Comparison of ENCODE assay signal across 31 cellular contexts in the genomic region with DNA sequence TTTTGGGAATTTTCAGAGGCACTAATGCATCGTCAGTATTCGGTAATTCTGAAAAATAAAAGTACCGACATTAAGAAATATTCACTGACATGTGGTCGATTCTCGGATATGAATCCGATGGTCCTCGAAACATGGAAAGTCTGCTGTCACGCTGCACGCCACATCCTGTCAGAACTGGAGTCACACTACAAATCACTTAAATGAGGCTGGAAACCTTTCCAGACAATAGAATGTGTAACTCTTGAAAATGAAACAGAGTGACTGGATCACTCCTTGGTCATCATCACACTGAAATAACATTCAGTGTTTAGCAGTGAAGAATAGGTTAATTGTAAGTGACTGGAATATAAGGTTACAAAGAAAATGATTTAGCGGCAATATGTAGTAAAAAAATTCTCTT.
DNase-seq lines count a peak whose midpoint lies in the region; ATAC-seq, FAIRE-seq and TF ChIP-seq lines count a peak whose summit lies in the region.
"Had no signal": no experiment of that assay in that cellular context is flagged by ENCODE, and none has a peak within 500 bp of the region (broad histone marks: within the 10 kb centered on the region; RNA-seq: fewer than 3 reads in every experiment).

No MANE protein-coding gene starts in this region.

- DNase-seq in AG04449 (ENCODE audit: low read depth, low spot score), result no peak
- DNase-seq in GM12891 (ENCODE audit: insufficient read length, low spot score), result no peak
- no peak for DNase-seq in H1 (ENCODE audit: low read depth in 1 of 2, low spot score in 2 of 2)
- DNase-seq in myocyte (ENCODE audit: low read depth), result peak; percentile 49
- no peak for DNase-seq in NCI-H69 (lab: John Stamatoyannopoulos, UW)
- DNase-seq in substantia nigra (lab: John Stamatoyannopoulos, UW), result no peak
- DNase-seq: activated CD4-positive, alpha-beta T cell treated with anti-CD3 and anti-CD28 coated beads for 36 hours; activated CD8-positive, alpha-beta memory T cell treated with anti-CD3 and anti-CD28 coated beads, Interleukin-2, amount 50 U/mL, for 48 hours; activated CD8-positive, alpha-beta T cell treated with anti-CD3 and anti-CD28 coated beads for 36 hours; amygdala; dorsolateral prefrontal cortex; head of caudate nucleus; HFFc6; islet precursor cell; left ventricle myocardium inferior; mesendoderm; MM.1S; NCI-H1930; NCI-H526; SHP77 treated with DMSO at 0.1 percent for 48 hours; stimulated activated CD4-positive, alpha-beta T cell treated with anti-CD3 and anti-CD28 coated beads, Interleukin-1b, Interleukin-23, amount 100 ng/mL, for 48 hours; stimulated activated naive CD8-positive, alpha-beta T cell treated with anti-CD3 and anti-CD28 coated beads, Interleukin-15, Interleukin-2, amounts not matched to agents 100 U/mL and 50 U/mL, for 24 hours; T-helper 9 cell had no signal

- H4K91ac ChIP-seq in H1 (replicated peaks; ENCODE audit: insufficient read length, low read length), result no peak overlapping the region

- H3K27me3 ChIP-seq in H1 (replicated peaks in 1 of 4; ENCODE audit: control insufficient read depth in 3 of 4, extremely low read depth in 1 of 4, insufficient read depth in 3 of 4, low read length in 3 of 4), result no peaks in the 10 kb centered on the region
- H3K27me3 ChIP-seq: BLaER1 treated with 17β-estradiol and CSF1 and Interleukin-3, amounts not matched to agents 10 nM and 100 nM; breast epithelium; dorsolateral prefrontal cortex; right atrium auricular region had no signal

- H4K20me1 ChIP-seq in H1 (replicated peaks in 1 of 2; ENCODE audit: control insufficient read depth in 1 of 2, insufficient read depth in 2 of 2, low read length in 2 of 2), result no peaks in the 10 kb centered on the region
- H4K20me1 ChIP-seq: BLaER1 treated with 17β-estradiol and CSF1 and Interleukin-3, amounts not matched to agents 10 nM and 100 nM had no signal

- no peak overlapping the region for H3K18ac ChIP-seq in H1 (ENCODE audit: extremely low read depth, low read length)

- H3K9ac ChIP-seq in H1 (replicated peaks in 1 of 4; ENCODE audit: extremely low read depth in 1 of 4, low read depth in 3 of 4, low read length in 3 of 4), result no peak overlapping the region
- H3K9ac ChIP-seq: BLaER1 treated with 17β-estradiol and CSF1 and Interleukin-3, amounts not matched to agents 10 nM and 100 nM had no signal

- no peak overlapping the region for H3K14ac ChIP-seq in H1 (ENCODE audit: insufficient read length)

- H4K5ac ChIP-seq in H1 (ENCODE audit: insufficient read length, low read depth, low read length), result no peak overlapping the region

- H3K27ac ChIP-seq in H1 (ENCODE audit: low read depth, low read length) (no peak overlapping the region), substantia nigra (ENCODE audit: low read depth, low read length, poor library complexity, severe bottlenecking) (no peak overlapping the region)
- H3K27ac ChIP-seq: BLaER1 treated with 17β-estradiol and CSF1 and Interleukin-3, amounts not matched to agents 10 nM and 100 nM; breast epithelium; dorsolateral prefrontal cortex; left ventricle myocardium inferior; right atrium auricular region; thoracic aorta had no signal

- H3K36me3 ChIP-seq in H1 (ENCODE audit: control insufficient read depth in 2 of 4, insufficient read depth in 4 of 4, low read length in 3 of 4), result no peaks in the 10 kb centered on the region
- H3K36me3 ChIP-seq: BLaER1 treated with 17β-estradiol and CSF1 and Interleukin-3, amounts not matched to agents 10 nM and 100 nM; breast epithelium; left ventricle myocardium inferior; right atrium auricular region; thoracic aorta had no signal

- CTCF ChIA-PET in AG04449 (lab: Yijun Ruan, JAX) (no interaction called here), H1 (lab: Charles Lee; ENCODE audit: partially characterized antibody) (no interaction called here)

- H2BK5ac ChIP-seq in H1 (ENCODE audit: low read depth, low read length), result no peak overlapping the region

- H2BK120ac ChIP-seq in H1 (replicated peaks; ENCODE audit: low read depth, low read length), result no peak overlapping the region

- WGBS in H1 (ENCODE audit: extremely low coverage in 1 of 2, insufficient coverage in 1 of 2, insufficient read length in 1 of 2, insufficient replicate concordance in 2 of 2, low coverage in 1 of 2, low lambda C conversion rate in 2 of 2, missing lambda C conversion rate in 1 of 2), 2 experiments, result 89% methylated on average over 10 of the region's 10 CpGs; no CpG with 5 or more reads in 1 of the 2 experiments

- no peak overlapping the region for H2BK12ac ChIP-seq in H1 (ENCODE audit: low read depth, low read length)

- POLR2A ChIA-PET in AG04449 (lab: Yijun Ruan, JAX) (no interaction called here), H1 (lab: Charles Lee; ENCODE audit: partially characterized antibody) (no interaction called here)

- ATAC-seq in GM21526 (IDR thresholded peaks at IDR 0.05; ENCODE audit: low FRiP score, unreplicated experiment), result no peak
- ATAC-seq in HG03342 (IDR thresholded peaks at IDR 0.05; ENCODE audit: unreplicated experiment), result no peak
- ATAC-seq: activated CD4-positive, alpha-beta T cell treated with anti-CD3 and anti-CD28 coated beads for 36 hours; activated CD8-positive, alpha-beta T cell treated with anti-CD3 and anti-CD28 coated beads for 36 hours; GM23338; K562; stimulated activated naive CD8-positive, alpha-beta T cell treated with anti-CD3 and anti-CD28 coated beads, Interleukin-15, Interleukin-2, amounts not matched to agents 100 U/mL and 50 U/mL, for 24 hours had no signal

- no peaks in the 10 kb centered on the region for H3K4me1 ChIP-seq in H1 (replicated peaks in 1 of 4; ENCODE audit: control insufficient read depth in 3 of 4, insufficient read depth in 4 of 4, low read length in 3 of 4)
- H3K4me1 ChIP-seq: BLaER1 treated with 17β-estradiol and CSF1 and Interleukin-3, amounts not matched to agents 10 nM and 100 nM; breast epithelium; left ventricle myocardium inferior; right atrium auricular region had no signal

- no peaks in the 10 kb centered on the region for H3K23me2 ChIP-seq in H1 (ENCODE audit: low read depth, low read length)

- no peak overlapping the region for H2BK15ac ChIP-seq in H1 (ENCODE audit: low read length)

- no peaks in the 10 kb centered on the region for H3K79me2 ChIP-seq in H1 (ENCODE audit: control insufficient read depth in 1 of 2, insufficient read depth in 2 of 2, low read length in 2 of 2)

- H3K79me1 ChIP-seq in H1 (ENCODE audit: low read depth, low read length), result no peaks in the 10 kb centered on the region

- H3K4ac ChIP-seq in H1 (replicated peaks; ENCODE audit: insufficient read length, low read depth, low read length), result no peak overlapping the region

- no peak overlapping the region for H3K23ac ChIP-seq in H1 (ENCODE audit: insufficient read length)

- no peak overlapping the region for H3K56ac ChIP-seq in H1 (replicated peaks; ENCODE audit: insufficient read length, low read depth, low read length)

- no peak overlapping the region for H2AK5ac ChIP-seq in H1 (ENCODE audit: low read depth, low read length)

- TF ChIP-seq CTCF in AG04449 (IDR thresholded peaks at IDR 0.05; ENCODE audit: insufficient read depth, low read length, missing control alignments) (no peak), H1 (IDR thresholded peaks at IDR 0.05; ENCODE audit: control extremely low read depth in 1 of 3, insufficient read depth in 1 of 3, low read depth in 1 of 3, low read length in 3 of 3) (no peak)

- H3K4me2 ChIP-seq in H1 (ENCODE audit: insufficient read depth in 1 of 2, low read depth in 2 of 2, low read length in 2 of 2), result no peak overlapping the region
- H3K4me2 ChIP-seq: BLaER1 treated with 17β-estradiol and CSF1 and Interleukin-3, amounts not matched to agents 10 nM and 100 nM; GM23338 had no signal

- TF ChIP-seq EP300 in H1 (IDR thresholded peaks at IDR 0.05; ENCODE audit: borderline replicate concordance in 1 of 2, low read depth in 2 of 2, low read length in 2 of 2), result no peak

- no peak overlapping the region for H2BK20ac ChIP-seq in H1 (ENCODE audit: low read length)

- FAIRE-seq in GM12891 (lab: Jason Lieb, UNC), result peak; percentile 51
- FAIRE-seq in H1 (lab: Jason Lieb, UNC), result no peak
- FAIRE-seq: K562 had no signal

- no peak for TF ChIP-seq POLR2A in GM12891 (IDR thresholded peaks at IDR 0.05; ENCODE audit: low read depth, low read length)
- no peak for TF ChIP-seq POLR2A in H1 (IDR thresholded peaks at IDR 0.05; ENCODE audit: control extremely low read depth in 1 of 2, low read depth in 2 of 2, low read length in 2 of 2)

- H2AFZ ChIP-seq in H1 (ENCODE audit: low read length), result peak overlapping the region; percentile 39; the same call in 1 of the 2 replicates
- H2AFZ ChIP-seq: GM23338 had no signal

- no peak for TF ChIP-seq RAD21 in H1 (IDR thresholded peaks at IDR 0.05 in 1 of 2, conservative IDR thresholded peaks at IDR 0.05 in 1 of 2; ENCODE audit: low read depth in 2 of 2, low read length in 2 of 2)

- peak overlapping the region; percentile 36 for H3K4me3 ChIP-seq in AG04449 (ENCODE audit: low read depth, low read length)
- no peak overlapping the region for H3K4me3 ChIP-seq in H1 (ENCODE audit: extremely low read depth in 1 of 4, insufficient read depth in 2 of 4, low read depth in 3 of 4, low read length in 4 of 4)
- H3K4me3 ChIP-seq: BLaER1 treated with 17β-estradiol and CSF1 and Interleukin-3, amounts not matched to agents 10 nM and 100 nM; breast epithelium; dorsolateral prefrontal cortex; GM23338; K562; left ventricle myocardium inferior; right atrium auricular region; thoracic aorta had no signal

- H4K8ac ChIP-seq in H1 (ENCODE audit: extremely low read depth, insufficient read depth, low read length), result no peak overlapping the region

- H3K9me3 ChIP-seq in H1 (ENCODE audit: insufficient read depth in 2 of 2, low read depth in 1 of 2, low read length in 1 of 2), result no peaks in the 10 kb centered on the region
- H3K9me3 ChIP-seq: BLaER1 treated with 17β-estradiol and CSF1 and Interleukin-3, amounts not matched to agents 10 nM and 100 nM; breast epithelium; left ventricle myocardium inferior; right atrium auricular region; thoracic aorta had no signal

TF ChIP-seq in GM12891, 5 proteins besides CTCF, POLR2A, EP300 and RAD21:
- TF ChIP-seq POLR2AphosphoS5 (IDR thresholded peaks at IDR 0.05; ENCODE audit: low read depth, low read length), result no peak
- TF ChIP-seq SPI1 (IDR thresholded peaks at IDR 0.05; ENCODE audit: low read depth, low read length), result no peak

TF ChIP-seq in H1, 55 proteins besides CTCF, POLR2A, EP300 and RAD21:
- TF ChIP-seq GTF2F1 (IDR thresholded peaks at IDR 0.05; ENCODE audit: borderline replicate concordance, low read depth, low read length), result no peak
- no peak for TF ChIP-seq BRCA1 (IDR thresholded peaks at IDR 0.05; ENCODE audit: low read depth, low read length)
- no peak for TF ChIP-seq GABPA (IDR thresholded peaks at IDR 0.05; ENCODE audit: borderline replicate concordance, insufficient read depth, low read length)
- no peak for TF ChIP-seq JUN (IDR thresholded peaks at IDR 0.05; ENCODE audit: low read depth, low read length)
- no peak for TF ChIP-seq MAFK (IDR thresholded peaks at IDR 0.05; ENCODE audit: low read depth, low read length)
- TF ChIP-seq SIN3A (conservative IDR thresholded peaks at IDR 0.05 in 1 of 2, IDR thresholded peaks at IDR 0.05 in 1 of 2; ENCODE audit: low read depth in 1 of 2, low read length in 2 of 2), result no peak
- no peak for TF ChIP-seq NANOG (IDR thresholded peaks at IDR 0.05; ENCODE audit: insufficient read depth, low read depth, low read length, poor library complexity, severe bottlenecking)
- TF ChIP-seq CHD1 (IDR thresholded peaks at IDR 0.05; ENCODE audit: low read depth, low read length), result no peak
